In genomic region chr10:6386346-6386745, GRCh38 we compare ENCODE assay signal across 31 cellular contexts.
DNase-seq lines count a peak whose midpoint lies in the region; ATAC-seq and TF ChIP-seq lines count a peak whose summit lies in the region.
"Had no signal": no experiment of that assay in that cellular context is flagged by ENCODE, and none has a peak within 500 bp of the region (broad histone marks: within the 10 kb centered on the region; RNA-seq: fewer than 3 reads in every experiment).

No MANE protein-coding gene starts in this region.

- peaks cover 55% of the 10 kb centered on the region for H3K4me1 Mint-ChIP-seq in CD14-positive monocyte
- H3K4me1 Mint-ChIP-seq: endodermal cell had no signal

- peaks cover 2 to 5% of the 10 kb centered on the region in 2 donors for H3K36me3 Mint-ChIP-seq in CD14-positive monocyte

- H3K27ac ChIP-seq in caudate nucleus (ENCODE audit: low read depth, low read length) (peak overlapping the region; percentile 32), lower lobe of right lung (no peak overlapping the region)
- H3K27ac ChIP-seq: breast epithelium, esophagus muscularis mucosa, foreskin keratinocyte, hepatocyte, PC-9, sigmoid colon, thoracic aorta, VCaP had no signal

- ATAC-seq in lower lobe of right lung = peak in 1 of 2 donors; percentile 23
- ATAC-seq: foreskin keratinocyte; K562; stimulated activated naive CD8-positive, alpha-beta T cell treated with anti-CD3 and anti-CD28 coated beads, Interleukin-15, Interleukin-2, amounts not matched to agents 100 U/mL and 50 U/mL, for 24 hours had no signal

- peaks cover 0 to 3% (median 3%) of the 10 kb centered on the region in 3 donors for H3K27me3 Mint-ChIP-seq in CD14-positive monocyte (ENCODE audit: low read depth in 3 of 3)
- H3K27me3 Mint-ChIP-seq: activated CD4-positive, alpha-beta T cell treated with anti-CD3 and anti-CD28 coated beads, Interleukin-2, amount 10 ng/mL, durations not matched to agents 7 days and 5 days; activated naive CD4-positive, alpha-beta T cell treated with anti-CD3 and anti-CD28 coated beads, Interleukin-2, amount 10 ng/mL, durations not matched to agents 7 days and 5 days had no signal

- H3K4me3 Mint-ChIP-seq in CD14-positive monocyte = no peak overlapping the region
- H3K4me3 Mint-ChIP-seq: activated CD4-positive, alpha-beta T cell treated with anti-CD3 and anti-CD28 coated beads, Interleukin-2, amount 10 ng/mL, durations not matched to agents 7 days and 5 days; activated naive CD4-positive, alpha-beta T cell treated with anti-CD3 and anti-CD28 coated beads, Interleukin-2, amount 10 ng/mL, durations not matched to agents 7 days and 5 days; endodermal cell; nephron; T-helper 2 cell treated with Interferon-gamma antibody and Interleukin-4, amounts not matched to agents 5 μg/mL and 100 μg/mL, for 36 hours had no signal

- peak overlapping the region in 6 of 7 donors; percentile 7 to 88 (median 76) for H3K27ac Mint-ChIP-seq in CD14-positive monocyte
- H3K27ac Mint-ChIP-seq: activated CD4-positive, alpha-beta T cell treated with anti-CD3 and anti-CD28 coated beads, Interleukin-2, amount 10 ng/mL, durations not matched to agents 7 days and 5 days; activated naive CD4-positive, alpha-beta T cell treated with anti-CD3 and anti-CD28 coated beads, Interleukin-2, amount 10 ng/mL, durations not matched to agents 7 days and 5 days; endodermal cell; nephron; T-helper 2 cell treated with Interferon-gamma antibody and Interleukin-4, amounts not matched to agents 5 μg/mL and 100 μg/mL, for 36 hours had no signal

- DNase-seq in CD14-positive monocyte (ENCODE audit: low spot score) (peak; percentile 66), caudate nucleus (lab: John Stamatoyannopoulos, UW) (peak in 9 of 61 donors; percentile 1 to 21 (median 13)), lower lobe of right lung (peak; percentile 56), pons (ENCODE audit: low spot score) (peak; percentile 70), T-helper 1 cell (no peak), NCI-H2196 treated with DMSO at 0.1 percent for 48 hours (lab: John Stamatoyannopoulos, UW; ENCODE audit: unreplicated experiment) (no peak)
- DNase-seq in central memory CD4-positive, alpha-beta T cell = no peak
- DNase-seq: ACHN; activated CD4-positive, alpha-beta T cell treated with anti-CD3 and anti-CD28 coated beads, Interleukin-2, amount 10 ng/mL, durations not matched to agents 7 days and 5 days; activated naive CD4-positive, alpha-beta T cell treated with anti-CD3 and anti-CD28 coated beads, Interleukin-2, amount 10 ng/mL, durations not matched to agents 7 days and 5 days; DMS79; endodermal cell; GDM1; NCI-H1105 treated with DMSO at 0.1 percent for 48 hours; NCI-H2029; NCI-H526; NK-92 treated with Interleukin-12 subunit alpha and Interleukin-12 subunit beta, amount 100 ng/mL, for 24 hours; SHP77; sigmoid colon; stimulated activated naive CD8-positive, alpha-beta T cell treated with anti-CD3 and anti-CD28 coated beads, Interleukin-15, Interleukin-2, amounts not matched to agents 100 U/mL and 50 U/mL, for 24 hours had no signal

- intact Hi-C loops in CD14-positive monocyte (cut with micrococcal nuclease) (loop anchor here in 1 of 2 donors (1.0 kb wide), 1 partner anchor 10 kb away; no protein-coding TSS in a partner anchor), lower lobe of right lung (cut with DNase I) (no loop called here)

- peaks cover 39% of the 10 kb centered on the region for H3K4me1 ChIP-seq in lower lobe of right lung
- H3K4me1 ChIP-seq: breast epithelium, foreskin keratinocyte, HAP-1 had no signal

- no peaks in the 10 kb centered on the region for H3K36me3 ChIP-seq in lower lobe of right lung
- H3K36me3 ChIP-seq: breast epithelium, esophagus muscularis mucosa, HAP-1, sigmoid colon, thoracic aorta had no signal

- H3K9me3 Mint-ChIP-seq in CD14-positive monocyte = peaks cover 10 to 26% (median 18%) of the 10 kb centered on the region in 7 donors

- TF ChIP-seq CTCF in CD14-positive monocyte (IDR thresholded peaks at IDR 0.05) (no peak), lower lobe of right lung (IDR thresholded peaks at IDR 0.05) (no peak)

- H3K27me3 ChIP-seq in lower lobe of right lung (ENCODE audit: low read depth) = no peaks in the 10 kb centered on the region
- H3K27me3 ChIP-seq: breast epithelium, esophagus muscularis mucosa, foreskin keratinocyte, hepatocyte, sigmoid colon had no signal

- no peak overlapping the region for H3K4me3 ChIP-seq in lower lobe of right lung
- H3K4me3 ChIP-seq: breast epithelium, esophagus muscularis mucosa, HAP-1, hepatocyte, K562, PC-9, sigmoid colon, thoracic aorta had no signal

- H3K9me3 ChIP-seq in lower lobe of right lung = peaks cover 9% of the 10 kb centered on the region
- H3K9me3 ChIP-seq: HAP-1 had no signal

Comparison
In these comparisons a context has a peak if more than half of its experiments do, and no peak if none do; other contexts are left out.
1. DNase-seq: peak in CD14-positive monocyte (single experiment), lower lobe of right lung (single experiment) and pons (single experiment); none in T-helper 1 cell (0 of 5), NCI-H2196 treated with DMSO at 0.1 percent for 48 hours (single experiment) and central memory CD4-positive, alpha-beta T cell (single experiment).